In the genomic region with DNA sequence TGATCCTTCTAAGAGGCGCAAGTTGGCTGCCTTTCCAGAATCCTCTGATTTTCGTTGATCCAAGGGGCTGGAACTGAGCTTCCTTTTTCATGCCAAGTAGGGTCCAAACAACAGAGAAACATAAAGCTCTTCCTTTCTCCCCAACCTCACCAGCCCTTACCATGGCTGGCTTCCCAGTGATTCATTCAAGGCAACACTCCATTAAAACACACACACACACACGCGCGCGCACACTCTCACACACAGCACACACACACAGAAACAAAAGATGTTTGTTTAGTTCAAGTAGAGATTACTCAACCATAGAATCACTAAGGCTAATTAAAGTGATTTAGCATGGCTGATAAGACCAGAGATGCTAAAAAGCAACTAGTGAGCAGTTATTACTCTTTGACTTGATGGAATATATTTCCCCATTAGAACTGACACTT, we compare ENCODE assay signal across 1 cellular context.
A peak's percentile ranks its signal among the peaks of the same experiment; 100 is the strongest.
TF ChIP-seq lines count a peak whose summit lies in the region.

No MANE protein-coding gene starts in this region.

TF ChIP-seq in SK-N-SH, 30 proteins besides CTCF, POLR2A, EP300 and RAD21:
- TF ChIP-seq FOSL2 (IDR thresholded peaks at IDR 0.05; ENCODE audit: borderline replicate concordance, low read depth) (peak; percentile 82), NRF1 (IDR thresholded peaks at IDR 0.05; ENCODE audit: low read depth, low read length) (no peak), RCOR1 (IDR thresholded peaks at IDR 0.05; ENCODE audit: low read length) (no peak), FOXJ3 (CRISPR knock-in tag; IDR thresholded peaks at IDR 0.05) (no peak), SMC3 (IDR thresholded peaks at IDR 0.05; ENCODE audit: low read depth, low read length) (no peak), ELF1 (IDR thresholded peaks at IDR 0.05) (no peak; the same call in 1 of the 2 replicates), GATA2 (CRISPR knock-in tag; IDR thresholded peaks at IDR 0.05) (no peak), JUND (IDR thresholded peaks at IDR 0.05) (peak; percentile 75), POLR2AphosphoS5 (IDR thresholded peaks at IDR 0.05; ENCODE audit: low read depth, low read length) (peak; percentile 47; the same call in 1 of the 2 replicates), RXRA (IDR thresholded peaks at IDR 0.05; ENCODE audit: borderline replicate concordance, low read depth) (no peak), YY1 (IDR thresholded peaks at IDR 0.05; ENCODE audit: low read depth) (peak; percentile 47; the same call in 1 of the 2 replicates), MXI1 (IDR thresholded peaks at IDR 0.05; ENCODE audit: low read depth, low read length) (no peak), RFX5 (IDR thresholded peaks at IDR 0.05; ENCODE audit: low read length) (no peak), MEF2A (IDR thresholded peaks at IDR 0.05; ENCODE audit: borderline replicate concordance, low read depth) (no peak), TAF1 (IDR thresholded peaks at IDR 0.05; ENCODE audit: borderline replicate concordance, low read depth, low read length) (no peak), FOXM1 (IDR thresholded peaks at IDR 0.05; ENCODE audit: low read depth) (no peak), SIN3A (IDR thresholded peaks at IDR 0.05; ENCODE audit: borderline replicate concordance, low read depth, low read length) (no peak), TEAD4 (IDR thresholded peaks at IDR 0.05; ENCODE audit: borderline replicate concordance, insufficient read depth) (peak; percentile 29; the same call in 1 of the 2 replicates), TCF12 (IDR thresholded peaks at IDR 0.05) (peak; percentile 73), CHD2 (IDR thresholded peaks at IDR 0.05; ENCODE audit: low read length, partially characterized antibody) (no peak), NFIC (IDR thresholded peaks at IDR 0.05; ENCODE audit: borderline replicate concordance) (peak; percentile 81), EZH2phosphoT487 (IDR thresholded peaks at IDR 0.05; ENCODE audit: borderline replicate concordance, low read depth) (no peak), GABPA (IDR thresholded peaks at IDR 0.05; ENCODE audit: low read depth) (no peak)
- TF ChIP-seq, protein P1, sequence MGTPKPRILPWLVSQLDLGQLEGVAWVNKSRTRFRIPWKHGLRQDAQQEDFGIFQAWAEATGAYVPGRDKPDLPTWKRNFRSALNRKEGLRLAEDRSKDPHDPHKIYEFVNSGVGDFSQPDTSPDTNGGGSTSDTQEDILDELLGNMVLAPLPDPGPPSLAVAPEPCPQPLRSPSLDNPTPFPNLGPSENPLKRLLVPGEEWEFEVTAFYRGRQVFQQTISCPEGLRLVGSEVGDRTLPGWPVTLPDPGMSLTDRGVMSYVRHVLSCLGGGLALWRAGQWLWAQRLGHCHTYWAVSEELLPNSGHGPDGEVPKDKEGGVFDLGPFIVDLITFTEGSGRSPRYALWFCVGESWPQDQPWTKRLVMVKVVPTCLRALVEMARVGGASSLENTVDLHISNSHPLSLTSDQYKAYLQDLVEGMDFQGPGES (IDR thresholded peaks at IDR 0.05; ENCODE audit: low read depth, low read length) = no peak
- TF ChIP-seq, protein P2, sequence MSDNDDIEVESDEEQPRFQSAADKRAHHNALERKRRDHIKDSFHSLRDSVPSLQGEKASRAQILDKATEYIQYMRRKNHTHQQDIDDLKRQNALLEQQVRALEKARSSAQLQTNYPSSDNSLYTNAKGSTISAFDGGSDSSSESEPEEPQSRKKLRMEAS (IDR thresholded peaks at IDR 0.05; ENCODE audit: low read depth) = no peak
- TF ChIP-seq, protein P3, sequence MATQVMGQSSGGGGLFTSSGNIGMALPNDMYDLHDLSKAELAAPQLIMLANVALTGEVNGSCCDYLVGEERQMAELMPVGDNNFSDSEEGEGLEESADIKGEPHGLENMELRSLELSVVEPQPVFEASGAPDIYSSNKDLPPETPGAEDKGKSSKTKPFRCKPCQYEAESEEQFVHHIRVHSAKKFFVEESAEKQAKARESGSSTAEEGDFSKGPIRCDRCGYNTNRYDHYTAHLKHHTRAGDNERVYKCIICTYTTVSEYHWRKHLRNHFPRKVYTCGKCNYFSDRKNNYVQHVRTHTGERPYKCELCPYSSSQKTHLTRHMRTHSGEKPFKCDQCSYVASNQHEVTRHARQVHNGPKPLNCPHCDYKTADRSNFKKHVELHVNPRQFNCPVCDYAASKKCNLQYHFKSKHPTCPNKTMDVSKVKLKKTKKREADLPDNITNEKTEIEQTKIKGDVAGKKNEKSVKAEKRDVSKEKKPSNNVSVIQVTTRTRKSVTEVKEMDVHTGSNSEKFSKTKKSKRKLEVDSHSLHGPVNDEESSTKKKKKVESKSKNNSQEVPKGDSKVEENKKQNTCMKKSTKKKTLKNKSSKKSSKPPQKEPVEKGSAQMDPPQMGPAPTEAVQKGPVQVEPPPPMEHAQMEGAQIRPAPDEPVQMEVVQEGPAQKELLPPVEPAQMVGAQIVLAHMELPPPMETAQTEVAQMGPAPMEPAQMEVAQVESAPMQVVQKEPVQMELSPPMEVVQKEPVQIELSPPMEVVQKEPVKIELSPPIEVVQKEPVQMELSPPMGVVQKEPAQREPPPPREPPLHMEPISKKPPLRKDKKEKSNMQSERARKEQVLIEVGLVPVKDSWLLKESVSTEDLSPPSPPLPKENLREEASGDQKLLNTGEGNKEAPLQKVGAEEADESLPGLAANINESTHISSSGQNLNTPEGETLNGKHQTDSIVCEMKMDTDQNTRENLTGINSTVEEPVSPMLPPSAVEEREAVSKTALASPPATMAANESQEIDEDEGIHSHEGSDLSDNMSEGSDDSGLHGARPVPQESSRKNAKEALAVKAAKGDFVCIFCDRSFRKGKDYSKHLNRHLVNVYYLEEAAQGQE (IDR thresholded peaks at IDR 0.05; ENCODE audit: low read depth, low read length) = no peak
- TF ChIP-seq, protein P4, sequence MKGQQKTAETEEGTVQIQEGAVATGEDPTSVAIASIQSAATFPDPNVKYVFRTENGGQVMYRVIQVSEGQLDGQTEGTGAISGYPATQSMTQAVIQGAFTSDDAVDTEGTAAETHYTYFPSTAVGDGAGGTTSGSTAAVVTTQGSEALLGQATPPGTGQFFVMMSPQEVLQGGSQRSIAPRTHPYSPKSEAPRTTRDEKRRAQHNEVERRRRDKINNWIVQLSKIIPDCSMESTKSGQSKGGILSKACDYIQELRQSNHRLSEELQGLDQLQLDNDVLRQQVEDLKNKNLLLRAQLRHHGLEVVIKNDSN (IDR thresholded peaks at IDR 0.05; ENCODE audit: borderline replicate concordance, low read depth) = no peak
- TF ChIP-seq, protein P5, sequence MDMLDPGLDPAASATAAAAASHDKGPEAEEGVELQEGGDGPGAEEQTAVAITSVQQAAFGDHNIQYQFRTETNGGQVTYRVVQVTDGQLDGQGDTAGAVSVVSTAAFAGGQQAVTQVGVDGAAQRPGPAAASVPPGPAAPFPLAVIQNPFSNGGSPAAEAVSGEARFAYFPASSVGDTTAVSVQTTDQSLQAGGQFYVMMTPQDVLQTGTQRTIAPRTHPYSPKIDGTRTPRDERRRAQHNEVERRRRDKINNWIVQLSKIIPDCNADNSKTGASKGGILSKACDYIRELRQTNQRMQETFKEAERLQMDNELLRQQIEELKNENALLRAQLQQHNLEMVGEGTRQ (IDR thresholded peaks at IDR 0.05; ENCODE audit: borderline replicate concordance, low read depth, low read length) = no peak
- TF ChIP-seq, protein P6, sequence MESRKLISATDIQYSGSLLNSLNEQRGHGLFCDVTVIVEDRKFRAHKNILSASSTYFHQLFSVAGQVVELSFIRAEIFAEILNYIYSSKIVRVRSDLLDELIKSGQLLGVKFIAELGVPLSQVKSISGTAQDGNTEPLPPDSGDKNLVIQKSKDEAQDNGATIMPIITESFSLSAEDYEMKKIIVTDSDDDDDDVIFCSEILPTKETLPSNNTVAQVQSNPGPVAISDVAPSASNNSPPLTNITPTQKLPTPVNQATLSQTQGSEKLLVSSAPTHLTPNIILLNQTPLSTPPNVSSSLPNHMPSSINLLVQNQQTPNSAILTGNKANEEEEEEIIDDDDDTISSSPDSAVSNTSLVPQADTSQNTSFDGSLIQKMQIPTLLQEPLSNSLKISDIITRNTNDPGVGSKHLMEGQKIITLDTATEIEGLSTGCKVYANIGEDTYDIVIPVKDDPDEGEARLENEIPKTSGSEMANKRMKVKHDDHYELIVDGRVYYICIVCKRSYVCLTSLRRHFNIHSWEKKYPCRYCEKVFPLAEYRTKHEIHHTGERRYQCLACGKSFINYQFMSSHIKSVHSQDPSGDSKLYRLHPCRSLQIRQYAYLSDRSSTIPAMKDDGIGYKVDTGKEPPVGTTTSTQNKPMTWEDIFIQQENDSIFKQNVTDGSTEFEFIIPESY (IDR thresholded peaks at IDR 0.05; ENCODE audit: borderline replicate concordance, low read depth) = 0 out of 2 replicates have a peak, but pooled peaks have one; percentile 55
- TF ChIP-seq, protein P7, sequence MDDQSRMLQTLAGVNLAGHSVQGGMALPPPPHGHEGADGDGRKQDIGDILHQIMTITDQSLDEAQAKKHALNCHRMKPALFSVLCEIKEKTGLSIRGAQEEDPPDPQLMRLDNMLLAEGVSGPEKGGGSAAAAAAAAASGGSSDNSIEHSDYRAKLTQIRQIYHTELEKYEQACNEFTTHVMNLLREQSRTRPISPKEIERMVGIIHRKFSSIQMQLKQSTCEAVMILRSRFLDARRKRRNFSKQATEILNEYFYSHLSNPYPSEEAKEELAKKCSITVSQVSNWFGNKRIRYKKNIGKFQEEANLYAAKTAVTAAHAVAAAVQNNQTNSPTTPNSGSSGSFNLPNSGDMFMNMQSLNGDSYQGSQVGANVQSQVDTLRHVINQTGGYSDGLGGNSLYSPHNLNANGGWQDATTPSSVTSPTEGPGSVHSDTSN (IDR thresholded peaks at IDR 0.05) = peak; percentile 26; the same call in 1 of the 2 replicates
